In the genomic region with DNA sequence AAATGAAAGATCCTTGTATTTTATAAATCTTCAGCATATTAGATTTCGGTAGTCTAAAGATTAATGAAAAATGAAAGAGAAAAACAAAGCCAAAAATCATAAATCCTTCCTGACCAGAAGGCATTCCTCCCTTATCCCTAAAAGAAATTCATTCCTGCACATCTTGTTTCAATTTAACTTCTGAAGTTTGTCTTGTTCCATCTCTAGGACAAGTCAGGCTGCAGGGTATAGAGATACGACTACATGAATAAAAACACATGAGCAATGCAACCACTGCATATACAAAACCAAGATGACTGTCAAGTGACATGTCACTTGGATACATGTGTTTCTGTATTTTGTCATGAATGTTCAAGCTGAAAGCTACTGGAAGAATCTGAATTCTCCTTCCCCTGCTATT, we compare ENCODE assay signal across 17 cellular contexts.
"Had no signal": no experiment of that assay in that cellular context is flagged by ENCODE, and none has a peak within 500 bp of the region (broad histone marks: within the 10 kb centered on the region; RNA-seq: fewer than 3 reads in every experiment).

No MANE protein-coding gene starts in this region.

- H3K9me3 ChIP-seq: ascending aorta, colonic mucosa, lower lobe of right lung, transverse colon had no signal

- H3K27ac ChIP-seq: ascending aorta, colonic mucosa, foreskin keratinocyte, lower lobe of right lung, transverse colon had no signal

- H3K4me1 ChIP-seq: ascending aorta, colonic mucosa, foreskin keratinocyte, lower lobe of right lung had no signal

- DNase-seq: activated CD4-positive, alpha-beta T cell treated with anti-CD3 and anti-CD28 coated beads, Interleukin-2, amount 10 ng/mL, durations not matched to agents 24 days and 14 days; activated CD8-positive, alpha-beta T cell treated with anti-CD3 and anti-CD28 coated beads for 36 hours; activated naive CD4-positive, alpha-beta T cell treated with anti-CD3 and anti-CD28 coated beads for 36 hours; activated T-cell treated with anti-CD3 and anti-CD28 coated beads, Interleukin-2, amount 50 U/mL, for 24 hours; colonic mucosa; erythroblast; foreskin keratinocyte; glutamatergic neuron; hippocampal formation; lower lobe of right lung; naive thymus-derived CD8-positive, alpha-beta T cell; stimulated activated CD4-positive, alpha-beta T cell treated with anti-CD3 and anti-CD28 coated beads, Interleukin-2, amount 100 ng/mL, for 24 hours; T1000; transverse colon had no signal

- H3K36me3 ChIP-seq: ascending aorta, colonic mucosa, lower lobe of right lung, transverse colon had no signal

- H3K27me3 ChIP-seq: ascending aorta, colonic mucosa, foreskin keratinocyte, transverse colon had no signal

- H3K4me3 ChIP-seq: ascending aorta, colonic mucosa, lower lobe of right lung, transverse colon had no signal

- ATAC-seq: activated CD8-positive, alpha-beta T cell treated with anti-CD3 and anti-CD28 coated beads for 36 hours; foreskin keratinocyte; naive thymus-derived CD8-positive, alpha-beta T cell had no signal

- FAIRE-seq: endometrium, keratinocyte had no signal
